12 cellular contexts compared by ENCODE assay signal in the genomic region with DNA sequence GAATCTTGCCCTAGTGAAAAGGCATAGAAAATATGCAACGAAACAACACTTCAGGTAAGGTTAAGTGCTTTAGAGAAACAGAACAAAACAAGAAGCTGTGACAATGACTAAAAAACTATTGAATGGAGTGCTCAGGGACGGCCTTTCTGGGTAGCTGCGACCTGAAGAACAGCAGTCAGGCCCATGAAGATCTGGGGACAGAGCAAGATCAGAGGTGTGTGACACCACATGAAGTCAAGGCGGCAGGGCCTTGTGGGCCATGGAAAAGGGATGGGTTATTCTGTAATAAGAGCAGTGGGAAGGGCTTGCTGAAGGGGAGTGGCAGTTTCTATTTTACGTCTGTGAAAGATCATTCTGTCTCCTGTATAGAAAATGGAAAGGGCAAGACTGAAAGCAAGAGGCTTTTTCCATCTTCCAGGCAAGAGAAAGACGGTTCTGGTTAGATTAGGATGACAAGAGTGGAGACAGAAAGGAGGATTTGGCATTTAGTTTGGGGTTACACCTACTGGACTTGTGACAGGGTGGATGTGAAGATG. TPM values are rescaled to one million over a fixed set of nuclear protein-coding genes. Genes with fewer than 3 reads are reported as not detected.
A peak's percentile ranks its signal among the peaks of the same experiment; 100 is the strongest.
DNase-seq lines count a peak whose midpoint lies in the region; ATAC-seq and TF ChIP-seq lines count a peak whose summit lies in the region.
"Had no signal": no experiment of that assay in that cellular context is flagged by ENCODE, and none has a peak within 500 bp of the region (broad histone marks: within the 10 kb centered on the region; RNA-seq: fewer than 3 reads in every experiment).

No MANE protein-coding gene starts in this region.

- peak overlapping the region; percentile 52 for H3K4me3 Mint-ChIP-seq in activated naive CD8-positive, alpha-beta T cell

- H3K36me3 ChIP-seq in cardiac muscle cell (no peaks in the 10 kb centered on the region), heart right ventricle (peaks cover 0 to 13% (median 0%) of the 10 kb centered on the region in 9 donors), muscle layer of duodenum (ENCODE audit: control insufficient read depth in 1 of 2, insufficient read depth in 2 of 2, low read length in 2 of 2) (peaks cover 5 to 6% of the 10 kb centered on the region in 2 donors), tibial nerve (no peaks in the 10 kb centered on the region)

- no peak for TF ChIP-seq EP300 in tibial nerve (IDR thresholded peaks at IDR 0.05)

- no peak overlapping the region for H3K4me3 ChIP-seq in cardiac muscle cell
- H3K4me3 ChIP-seq in heart right ventricle, result no peak overlapping the region
- H3K4me3 ChIP-seq in muscle layer of duodenum (ENCODE audit: low read depth in 1 of 2, low read length in 2 of 2), result no peak overlapping the region
- H3K4me3 ChIP-seq in tibial nerve, result no peak overlapping the region
- H3K4me3 ChIP-seq: body of pancreas had no signal

- H3K36me3 Mint-ChIP-seq in activated naive CD8-positive, alpha-beta T cell, result peaks cover 9% of the 10 kb centered on the region

- TF ChIP-seq CTCF in cardiac muscle cell (IDR thresholded peaks at IDR 0.05; ENCODE audit: low read depth, low read length) (no peak), heart right ventricle (IDR thresholded peaks at IDR 0.05) (no peak), tibial nerve (IDR thresholded peaks at IDR 0.05) (no peak)

- peak overlapping the region; percentile 71 for H3K27ac ChIP-seq in cardiac muscle cell
- peak overlapping the region in 3 of 10 donors; percentile 1 to 45 (median 10) for H3K27ac ChIP-seq in heart right ventricle
- H3K27ac ChIP-seq in muscle layer of duodenum (ENCODE audit: low read length), result peak overlapping the region; percentile 53
- peak overlapping the region in 3 of 4 donors; percentile 5 to 64 (median 31) for H3K27ac ChIP-seq in tibial nerve

- H3K9me3 Mint-ChIP-seq in activated naive CD8-positive, alpha-beta T cell (ENCODE audit: low read depth), result no peaks in the 10 kb centered on the region

- ATAC-seq in heart right ventricle, result no peak
- ATAC-seq in GM18868 (IDR thresholded peaks at IDR 0.05; ENCODE audit: unreplicated experiment), result no peak
- no peak for ATAC-seq in HG02852 (IDR thresholded peaks at IDR 0.05; ENCODE audit: unreplicated experiment)
- ATAC-seq: body of pancreas, SK-N-SH treated with all-trans-retinoic acid at 6 μM for 48 hours had no signal

- 56 to 65% methylated on average over 6 of the region's 6 CpGs for WGBS in heart right ventricle, 2 donors
- WGBS in tibial nerve, 2 donors, result 51 to 58% methylated on average over 6 of the region's 6 CpGs

- no peaks in the 10 kb centered on the region for H3K27me3 ChIP-seq in cardiac muscle cell
- H3K27me3 ChIP-seq in heart right ventricle, result no peaks in the 10 kb centered on the region
- H3K27me3 ChIP-seq in muscle layer of duodenum (ENCODE audit: low read depth, low read length), result no peaks in the 10 kb centered on the region
- no peaks in the 10 kb centered on the region for H3K27me3 ChIP-seq in tibial nerve
- H3K27me3 ChIP-seq: body of pancreas had no signal

- intact Hi-C loops in heart right ventricle (cut with DNase I), result no loop called here

- H3K27me3 Mint-ChIP-seq in activated naive CD8-positive, alpha-beta T cell, result no peaks in the 10 kb centered on the region

- peak overlapping the region; percentile 56 for H3K27ac Mint-ChIP-seq in activated naive CD8-positive, alpha-beta T cell

- DNase-seq in cardiac muscle cell (ENCODE audit: low read depth in 1 of 2, low spot score in 1 of 2) (no peak), heart right ventricle (no peak), tibial nerve (ENCODE audit: low spot score in 2 of 2) (no peak), NCI-H1048 (lab: John Stamatoyannopoulos, UW) (no peak)
- DNase-seq: activated CD4-positive, alpha-beta T cell treated with anti-CD3 and anti-CD28 coated beads, Interleukin-2, amount 50 U/mL, for 4 hours; body of pancreas; NCI-H1105 treated with DMSO at 0.1 percent for 48 hours had no signal

- H3K9me3 ChIP-seq in cardiac muscle cell (ENCODE audit: low read depth) (no peaks in the 10 kb centered on the region), heart right ventricle (no peaks in the 10 kb centered on the region), muscle layer of duodenum (ENCODE audit: control insufficient read depth in 1 of 2, low read length in 2 of 2) (no peaks in the 10 kb centered on the region), tibial nerve (no peaks in the 10 kb centered on the region)
- H3K9me3 ChIP-seq: body of pancreas had no signal

- peaks cover 82% of the 10 kb centered on the region for H3K4me1 Mint-ChIP-seq in activated naive CD8-positive, alpha-beta T cell (ENCODE audit: low read depth)

- peaks cover 41% of the 10 kb centered on the region for H3K4me1 ChIP-seq in cardiac muscle cell (ENCODE audit: low read depth)
- peaks cover 19 to 86% (median 69%) of the 10 kb centered on the region in 9 donors for H3K4me1 ChIP-seq in heart right ventricle
- H3K4me1 ChIP-seq in muscle layer of duodenum (ENCODE audit: control insufficient read depth in 1 of 2, insufficient read depth in 2 of 2, low read length in 2 of 2), result peaks cover 44 to 63% of the 10 kb centered on the region in 2 donors
- H3K4me1 ChIP-seq in tibial nerve, result peaks cover 0 to 80% (median 36%) of the 10 kb centered on the region in 4 donors

- TF ChIP-seq POLR2A in tibial nerve (IDR thresholded peaks at IDR 0.05), result no peak

RNA-seq across cellular contexts. Expression of gene UBE2V1, which starts 5.1 kb away (rescaled TPM):
- total RNA-seq in cardiac muscle cell (64.0 and 126 TPM in 2 replicates), heart right ventricle (100 to 1,000 TPM in 2 of 10 donors, 10 to 100 TPM in 8; 72.6 to 113 (median 90.2) TPM), tibial nerve (10 to 100 TPM; 58.8 to 86.7 (median 77.3) TPM)
- polyA plus RNA-seq in cardiac muscle cell (164 and 173 TPM in 2 replicates), heart right ventricle (10 to 100 TPM; 61.9 to 80.0 TPM)

RNA-seq across cellular contexts. Expression of gene PEDS1, which starts 45.7 kb away (rescaled TPM):
- total RNA-seq in cardiac muscle cell (36.9 and 38.4 TPM in 2 replicates), heart right ventricle (10 to 100 TPM; 12.2 to 36.2 (median 19.4) TPM), tibial nerve (10 to 100 TPM; 26.4 to 36.7 (median 35.5) TPM)
- polyA plus RNA-seq in cardiac muscle cell (37.2 and 43.9 TPM in 2 replicates), heart right ventricle (10 to 100 TPM; 31.1 to 40.2 TPM)
